8 cellular contexts compared by ENCODE assay signal in the genomic region with DNA sequence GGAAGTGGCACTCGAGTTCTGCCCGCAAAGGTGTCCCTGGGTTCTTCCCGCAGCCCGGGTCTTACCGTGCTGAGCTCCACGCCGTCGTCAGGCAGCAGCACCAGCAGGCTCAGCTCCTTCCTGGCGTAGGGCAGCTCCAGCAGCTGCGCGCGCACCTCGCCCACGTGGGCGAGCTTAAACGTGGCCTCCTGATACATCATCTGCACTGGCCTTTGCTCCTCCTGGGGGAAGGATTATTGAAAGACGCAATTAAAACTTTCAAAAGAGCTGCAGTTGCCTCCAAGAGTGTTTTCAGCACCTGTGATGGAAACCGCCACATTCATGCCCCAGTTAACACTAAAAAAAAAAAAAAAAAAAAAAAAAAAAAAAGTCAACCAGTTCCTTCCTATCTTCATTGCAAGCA. TPM values are rescaled to one million over a fixed set of nuclear protein-coding genes. Genes with fewer than 3 reads are reported as not detected.
DNase-seq lines count a peak whose midpoint lies in the region; ATAC-seq lines count a peak whose summit lies in the region.

No MANE protein-coding gene starts in this region.

- no peaks in the 10 kb centered on the region for H3K27me3 Mint-ChIP-seq in effector memory CD8-positive, alpha-beta T cell
- H3K27me3 Mint-ChIP-seq in stimulated activated naive CD8-positive, alpha-beta T cell treated with anti-CD3 and anti-CD28 coated beads, Interleukin-15, amount 100 ng/mL, for 72 hours, result no peaks in the 10 kb centered on the region

- peak; percentile 93 for ATAC-seq in effector memory CD8-positive, alpha-beta T cell (replicated peaks)
- ATAC-seq in stimulated activated naive CD8-positive, alpha-beta T cell treated with anti-CD3 and anti-CD28 coated beads, Interleukin-15, amount 100 ng/mL, for 72 hours, result peak; percentile 91
- ATAC-seq in GM21390 (IDR thresholded peaks at IDR 0.05; ENCODE audit: unreplicated experiment), result no peak

- H3K4me1 Mint-ChIP-seq in effector memory CD8-positive, alpha-beta T cell (ENCODE audit: low read depth in 2 of 2), result peaks cover 32 to 49% of the 10 kb centered on the region in 2 donors
- H3K4me1 Mint-ChIP-seq in stimulated activated naive CD8-positive, alpha-beta T cell treated with anti-CD3 and anti-CD28 coated beads, Interleukin-15, amount 100 ng/mL, for 72 hours, result peaks cover 53% of the 10 kb centered on the region

- DNase-seq in NCI-H2227 (lab: John Stamatoyannopoulos, UW; ENCODE audit: unreplicated experiment), result peak; percentile 30
- no peak for DNase-seq in NCI-H2227 treated with DMSO at 0.1 percent for 48 hours (lab: John Stamatoyannopoulos, UW)
- peak; percentile 51 to 90 (median 76) for DNase-seq in T-helper 2 cell
- DNase-seq in effector memory CD8-positive, alpha-beta T cell, result peak; percentile 51 to 76 (median 72)
- DNase-seq in stimulated activated naive CD8-positive, alpha-beta T cell treated with anti-CD3 and anti-CD28 coated beads, Interleukin-15, amount 100 ng/mL, for 72 hours, result peak; percentile 52 to 81
- no peak for DNase-seq in SIG-M5 treated with dmso at 0.1 percent for 504 hours (lab: John Stamatoyannopoulos, UW; ENCODE audit: unreplicated experiment)
- DNase-seq in mesenteric fat pad (ENCODE audit: low spot score), result no peak

- no peaks in the 10 kb centered on the region for H3K9me3 Mint-ChIP-seq in effector memory CD8-positive, alpha-beta T cell
- no peaks in the 10 kb centered on the region for H3K9me3 Mint-ChIP-seq in stimulated activated naive CD8-positive, alpha-beta T cell treated with anti-CD3 and anti-CD28 coated beads, Interleukin-15, amount 100 ng/mL, for 72 hours

- H3K27ac Mint-ChIP-seq in effector memory CD8-positive, alpha-beta T cell, result peak overlapping the region; percentile 86 to 89
- peak overlapping the region in 1 of 2 donors; percentile 81 for H3K27ac Mint-ChIP-seq in stimulated activated naive CD8-positive, alpha-beta T cell treated with anti-CD3 and anti-CD28 coated beads, Interleukin-15, amount 100 ng/mL, for 72 hours

- H3K36me3 Mint-ChIP-seq in effector memory CD8-positive, alpha-beta T cell (ENCODE audit: insufficient read depth), result peaks cover 93% of the 10 kb centered on the region

- H3K4me3 Mint-ChIP-seq in effector memory CD8-positive, alpha-beta T cell, result peak overlapping the region; percentile 48 to 77
- H3K4me3 Mint-ChIP-seq in stimulated activated naive CD8-positive, alpha-beta T cell treated with anti-CD3 and anti-CD28 coated beads, Interleukin-15, amount 100 ng/mL, for 72 hours, result peak overlapping the region; percentile 65 to 72

RNA-seq across cellular contexts. Expression of a gene that starts 11.3 kb away (rescaled TPM):
- total RNA-seq in mesenteric fat pad, result 17.4 TPM

RNA-seq across cellular contexts. Expression of a gene that starts 50.1 kb away (rescaled TPM):
- total RNA-seq in mesenteric fat pad, result 55.6 TPM

Comparison
In these comparisons a context has a peak if more than half of its experiments do, and no peak if none do; other contexts are left out.
1. DNase-seq: peak in NCI-H2227 (single experiment), T-helper 2 cell (5 of 5), effector memory CD8-positive, alpha-beta T cell (3 of 3) and stimulated activated naive CD8-positive, alpha-beta T cell treated with anti-CD3 and anti-CD28 coated beads, Interleukin-15, amount 100 ng/mL, for 72 hours (2 of 2); none in NCI-H2227 treated with DMSO at 0.1 percent for 48 hours (single experiment), SIG-M5 treated with dmso at 0.1 percent for 504 hours (single experiment) and mesenteric fat pad (single experiment).